In genomic region chr15:62068787-62069170, GRCh38 we compare ENCODE assay signal across 8 cellular contexts. TPM values are rescaled to one million over a fixed set of nuclear protein-coding genes. Genes with fewer than 3 reads are reported as not detected.
DNase-seq lines count a peak whose midpoint lies in the region; ATAC-seq and TF ChIP-seq lines count a peak whose summit lies in the region.

No MANE protein-coding gene starts in this region.

- H3K27ac ChIP-seq in PC-9 (peak overlapping the region; percentile 33; the same call in 1 of the 2 replicates), psoas muscle (no peak overlapping the region)

- no peaks in the 10 kb centered on the region for H4K20me1 ChIP-seq in PC-9 (ENCODE audit: insufficient read depth)

- no peaks in the 10 kb centered on the region for H3K9me3 Mint-ChIP-seq in endothelial cell (ENCODE audit: unreplicated experiment)

- H3K36me3 Mint-ChIP-seq in endothelial cell (ENCODE audit: low read depth, unreplicated experiment), result peaks cover 4% of the 10 kb centered on the region

- intact Hi-C loops in PC-9 (cut with micrococcal nuclease; ENCODE audit: unreplicated experiment) (no loop called here), psoas muscle (cut with DNase I) (loop anchor here (10.0 kb wide), 1 partner anchor 94 kb away; no protein-coding TSS in a partner anchor)

- peaks cover 7% of the 10 kb centered on the region for H3K27me3 Mint-ChIP-seq in endothelial cell (ENCODE audit: unreplicated experiment)

- ATAC-seq in psoas muscle, result no peak
- ATAC-seq in HG03095 (IDR thresholded peaks at IDR 0.05; ENCODE audit: unreplicated experiment), result no peak

- H3K4me3 Mint-ChIP-seq in endothelial cell (ENCODE audit: unreplicated experiment), result peak overlapping the region; percentile 86

- POLR2A ChIA-PET in PC-9 (lab: Charles Lee; ENCODE audit: unreplicated experiment), result interaction anchor here (0.9 kb wide), 1 partner anchor 34 kb away, joined by 4 read pairs; no protein-coding TSS in a partner anchor

- H3K4me1 ChIP-seq in PC-9 (replicated peaks; ENCODE audit: insufficient read depth), result peaks cover 37% of the 10 kb centered on the region
- H3K4me1 ChIP-seq in psoas muscle, result peaks cover 8% of the 10 kb centered on the region

- peak overlapping the region; percentile 74 for H2AFZ ChIP-seq in PC-9

- CTCF ChIA-PET in PC-9 (lab: Charles Lee), result no interaction called here

- no peak overlapping the region for H3K27ac Mint-ChIP-seq in endothelial cell (ENCODE audit: unreplicated experiment)

- H3K36me3 ChIP-seq in PC-9 (ENCODE audit: low read depth) (no peaks in the 10 kb centered on the region), psoas muscle (ENCODE audit: insufficient read depth in 1 of 2, low read depth in 1 of 2) (no peaks in the 10 kb centered on the region)

- DNase-seq in PC-9 (peak in 1 of 2 experiments; percentile 50), endothelial cell (ENCODE audit: low spot score) (no peak), psoas muscle (no peak), SKM-1 treated with dmso at 0.1 percent for 144 hours (lab: John Stamatoyannopoulos, UW; ENCODE audit: unreplicated experiment) (no peak), NCI-H2029 treated with DMSO at 0.1 percent for 48 hours (lab: John Stamatoyannopoulos, UW) (no peak), islet precursor cell (no peak)

- H3K4me1 Mint-ChIP-seq in endothelial cell (ENCODE audit: unreplicated experiment), result peaks cover 14% of the 10 kb centered on the region

- no peaks in the 10 kb centered on the region for H3K9me2 ChIP-seq in PC-9 (ENCODE audit: insufficient read depth)

- WGBS in psoas muscle, 3 donors, result 52 to 61% (median 56%) methylated on average over 5 of the region's 5 CpGs

- H3K4me3 ChIP-seq in GM08714 (ENCODE audit: low read length) (peak overlapping the region; percentile 38; the same call in 1 of the 2 replicates), PC-9 (peak overlapping the region; percentile 59; the same call in 1 of the 2 replicates), psoas muscle (peak overlapping the region; percentile 63)

- no peaks in the 10 kb centered on the region for H3K9me3 ChIP-seq in PC-9 (ENCODE audit: insufficient read depth, low read depth)
- H3K9me3 ChIP-seq in psoas muscle, result no peaks in the 10 kb centered on the region

- peak overlapping the region; percentile 88 for H3K4me2 ChIP-seq in PC-9

- H3K79me2 ChIP-seq in PC-9 (ENCODE audit: low read depth), result no peaks in the 10 kb centered on the region

- TF ChIP-seq CTCF in PC-9 (conservative IDR thresholded peaks at IDR 0.05), result no peak
- no peak for TF ChIP-seq CTCF in endothelial cell (IDR thresholded peaks at IDR 0.05; ENCODE audit: unreplicated experiment)
- TF ChIP-seq CTCF in psoas muscle (IDR thresholded peaks at IDR 0.05), result no peak

- no peaks in the 10 kb centered on the region for H3K27me3 ChIP-seq in PC-9 (ENCODE audit: insufficient read depth, low read depth)
- H3K27me3 ChIP-seq in psoas muscle (ENCODE audit: insufficient read depth in 3 of 3, low read length in 2 of 3), result peaks cover 0 to 3% (median 2%) of the 10 kb centered on the region in 3 donors

- no TSS peak for BruUV-seq in PC-9 (replicated peaks; lab: Mats Ljungman, UMichigan)

- peaks cover 21% of the 10 kb centered on the region; the same call in 1 of the 2 replicates for H3F3A ChIP-seq in PC-9 (ENCODE audit: insufficient read depth, low read depth)

RNA-seq across cellular contexts. Expression of gene C2CD4A, which starts 2.0 kb away (rescaled TPM):
- total RNA-seq in PC-9 (2021), result 0.09 TPM in 1 of 2 replicates, not detected in the other
- 0.18 TPM for total RNA-seq in endothelial cell (ENCODE audit: unreplicated experiment)
- total RNA-seq in psoas muscle, result 1 to 10 TPM in 1 of 4 donors, under 1 TPM in 3; 0.09 to 2.3 (median 0.45) TPM
- polyA plus RNA-seq in psoas muscle, result 1 to 10 TPM in 1 of 3 donors, under 1 TPM in 2; 0.04 to 6.7 (median 0.19) TPM

RNA-seq across cellular contexts. Expression of gene VPS13C, which starts 8.5 kb away (rescaled TPM):
- total RNA-seq in PC-9 (2021) (40.0 and 48.9 TPM in 2 replicates), endothelial cell (ENCODE audit: unreplicated experiment) (50.9 TPM), psoas muscle (10 to 100 TPM; 24.8 to 34.1 (median 30.6) TPM)
- 1 to 10 TPM; 7.1 to 9.8 (median 8.0) TPM for polyA plus RNA-seq in psoas muscle
